Comparison of ENCODE assay signal across 2 cellular contexts in genomic region chr15:23434699-23435098, GRCh38. TPM values are rescaled to one million over a fixed set of nuclear protein-coding genes. Genes with fewer than 3 reads are reported as not detected.
"Had no signal": no experiment of that assay in that cellular context is flagged by ENCODE, and none has a peak within 500 bp of the region (broad histone marks: within the 10 kb centered on the region; RNA-seq: fewer than 3 reads in every experiment).

No MANE protein-coding gene starts in this region.

RNA-seq across cellular contexts. Expression of gene GOLGA6L2, which starts 12.3 kb away (rescaled TPM):
- total RNA-seq: G401, GM12878 had no signal
- polyA plus RNA-seq: GM12878 had no signal
